ENCODE assay signal across 26 cellular contexts in the genomic region with DNA sequence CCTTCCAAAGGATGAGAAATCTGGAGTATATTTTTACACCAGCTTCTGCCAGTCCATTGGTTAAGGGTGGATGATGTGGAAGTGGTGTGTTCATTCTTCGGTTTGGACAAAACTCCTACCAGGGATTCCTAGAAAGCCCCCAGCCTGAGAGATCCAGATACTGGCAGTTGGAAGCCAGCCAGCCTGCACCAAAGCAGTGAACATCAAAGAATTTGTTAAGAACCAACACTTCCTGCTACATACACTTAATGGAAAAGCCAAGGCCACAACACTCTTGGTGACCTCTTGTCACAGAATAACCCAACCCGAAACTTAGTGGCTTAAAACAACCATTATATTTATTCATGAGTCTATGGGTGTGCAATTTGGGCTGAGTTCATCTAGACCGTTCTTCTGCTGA. TPM values are rescaled to one million over a fixed set of nuclear protein-coding genes. Genes with fewer than 3 reads are reported as not detected.
"Had no signal": no experiment of that assay in that cellular context is flagged by ENCODE, and none has a peak within 500 bp of the region (broad histone marks: within the 10 kb centered on the region; RNA-seq: fewer than 3 reads in every experiment).

No MANE protein-coding gene starts in this region.

- DNase-seq: activated CD4-positive, alpha-beta T cell treated with anti-CD3 and anti-CD28 coated beads for 36 hours; activated CD4-positive, alpha-beta T cell treated with anti-CD3 and anti-CD28 coated beads, Interleukin-2, amount 50 U/mL, for 4 hours; activated CD4-positive, CD25-positive, alpha-beta regulatory T cell; activated CD8-positive, alpha-beta memory T cell treated with anti-CD3 and anti-CD28 coated beads for 24 hours; activated effector memory CD4-positive, alpha-beta T cell treated with Interleukin-2 at 50 U/mL for 16 hours; activated naive CD4-positive, alpha-beta T cell treated with Interleukin-2 at 50 U/mL for 16 hours; adrenal gland; aorta; cerebellar nuclear complex; effector memory CD8-positive, alpha-beta T cell; erythroblast; gastrocnemius medialis; glutamatergic neuron; left colon; midbrain; naive thymus-derived CD4-positive, alpha-beta T cell; psoas muscle; spleen; stimulated activated CD4-positive, alpha-beta T cell treated with anti-CD3 and anti-CD28 coated beads, Interleukin-2, amount 100 ng/mL, for 48 hours; stimulated activated naive CD4-positive, alpha-beta T cell treated with Interleukin-2 at 50 U/mL for 16 hours; T-helper 2 cell; transverse colon had no signal

- H3K4me3 ChIP-seq: adrenal gland, cardiac muscle cell, coronary artery, gastrocnemius medialis, psoas muscle, right atrium auricular region, spleen, transverse colon had no signal

- H3K36me3 ChIP-seq: adrenal gland, cardiac muscle cell, gastrocnemius medialis, right atrium auricular region, spleen, transverse colon had no signal

- H3K27me3 ChIP-seq: adrenal gland, cardiac muscle cell, gastrocnemius medialis, right atrium auricular region, spleen, transverse colon had no signal

- H3K4me1 ChIP-seq: parathyroid adenoma, spleen had no signal

- H3K9me3 ChIP-seq: adrenal gland, gastrocnemius medialis, psoas muscle, right atrium auricular region, transverse colon had no signal

- H3K27ac ChIP-seq: adrenal gland, cardiac muscle cell, coronary artery, parathyroid adenoma, psoas muscle, right atrium auricular region, spleen, transverse colon had no signal

- ATAC-seq: activated CD4-positive, alpha-beta T cell treated with anti-CD3 and anti-CD28 coated beads for 36 hours; effector memory CD8-positive, alpha-beta T cell; gastrocnemius medialis; left colon; naive thymus-derived CD4-positive, alpha-beta T cell; psoas muscle had no signal

RNA-seq across cellular contexts. Expression of gene ADAMTS9, which starts 42.9 kb away (rescaled TPM):
- total RNA-seq: activated CD4-positive, alpha-beta T cell treated with anti-CD3 and anti-CD28 coated beads for 36 hours; naive thymus-derived CD4-positive, alpha-beta T cell had no signal
- polyA plus RNA-seq: naive thymus-derived CD4-positive, alpha-beta T cell had no signal
